In genomic region chr10:77030915-77031425, GRCh38 we compare ENCODE assay signal across 29 cellular contexts.
DNase-seq lines count a peak whose midpoint lies in the region; ATAC-seq, FAIRE-seq and TF ChIP-seq lines count a peak whose summit lies in the region.
"Had no signal": no experiment of that assay in that cellular context is flagged by ENCODE, and none has a peak within 500 bp of the region (broad histone marks: within the 10 kb centered on the region; RNA-seq: fewer than 3 reads in every experiment).

No MANE protein-coding gene starts in this region.

- no peaks in the 10 kb centered on the region for H3K4me1 Mint-ChIP-seq in MCF 10A (ENCODE audit: insufficient read depth, unreplicated experiment)

- no peaks in the 10 kb centered on the region for H3K36me3 ChIP-seq in liver (ENCODE audit: control insufficient read depth in 4 of 4, insufficient read depth in 3 of 4, low read depth in 1 of 4, low read length in 3 of 4)
- H3K36me3 ChIP-seq in HepG2 (replicated peaks in 1 of 2; ENCODE audit: control insufficient read depth in 1 of 2, insufficient read depth in 2 of 2, low read length in 2 of 2) = no peaks in the 10 kb centered on the region
- H3K36me3 ChIP-seq: MG63, SJSA1 had no signal

- no peaks in the 10 kb centered on the region for H3K9me3 Mint-ChIP-seq in MCF 10A (ENCODE audit: unreplicated experiment)
- H3K9me3 Mint-ChIP-seq: CD4-positive, alpha-beta T cell had no signal

- H3K4me3 Mint-ChIP-seq in MCF 10A (ENCODE audit: unreplicated experiment) = no peak overlapping the region
- H3K4me3 Mint-ChIP-seq: CD4-positive, alpha-beta T cell had no signal

- in situ Hi-C loops in HepG2 (cut with HindIII; ENCODE audit: extremely low pct_ligation_motif_present, low pct_unique_long_range_greater_than_20kb) = no loop called here

- H3K27ac Mint-ChIP-seq in MCF 10A (ENCODE audit: low read depth, unreplicated experiment) = no peak overlapping the region
- H3K27ac Mint-ChIP-seq: CD4-positive, alpha-beta T cell had no signal

- H3K27me3 ChIP-seq in liver (ENCODE audit: control insufficient read depth in 4 of 4, insufficient read depth in 4 of 4, low read length in 3 of 4) (no peaks in the 10 kb centered on the region), HepG2 (ENCODE audit: control insufficient read depth in 1 of 2, insufficient read depth in 2 of 2, low read length in 2 of 2) (0 out of 5 replicates have a peak, but pooled peaks cover 0 to 4% of the 10 kb centered on the region in 2 experiments)
- H3K27me3 ChIP-seq: MG63 had no signal

- H3K9ac ChIP-seq in liver (ENCODE audit: low read depth in 1 of 2, low read length in 2 of 2) (no peak overlapping the region), HepG2 (ENCODE audit: insufficient read depth, low read depth, low read length) (no peak overlapping the region)

- 65% methylated on average over 3 of the region's 3 CpGs for WGBS in liver
- WGBS in HepG2 (ENCODE audit: low lambda C conversion rate) = 28% methylated on average over 3 of the region's 3 CpGs

- H3K36me3 Mint-ChIP-seq in MCF 10A (ENCODE audit: insufficient read depth, unreplicated experiment) = no peaks in the 10 kb centered on the region

- no peak overlapping the region for H3K4me2 ChIP-seq in HepG2 (ENCODE audit: low read depth, low read length)
- H3K4me2 ChIP-seq: PC-9 had no signal

- no peaks in the 10 kb centered on the region for H3K79me2 ChIP-seq in HepG2 (ENCODE audit: insufficient read depth, low read length)

- FAIRE-seq in HepG2 (lab: Jason Lieb, UNC) = no peak
- FAIRE-seq: D721Med, G401.6, GM12878 had no signal

- BruUV-seq in HepG2 (replicated peaks; lab: Mats Ljungman, UMichigan) (no TSS peak), MCF 10A (replicated peaks; lab: Mats Ljungman, UMichigan) (no TSS peak)

- no peaks in the 10 kb centered on the region for H4K20me1 ChIP-seq in HepG2 (ENCODE audit: insufficient read depth, low read length)

- TF ChIP-seq POLR2A in HepG2 (IDR thresholded peaks at IDR 0.05; ENCODE audit: insufficient read depth in 1 of 2, low read depth in 2 of 2, low read length in 2 of 2) = no peak

- H3K27ac ChIP-seq in liver (ENCODE audit: low read depth in 1 of 2, low read length in 2 of 2) (peak overlapping the region; percentile 21 to 72), HepG2 (ENCODE audit: extremely low read length, insufficient read depth, low read length) (no peak overlapping the region)
- H3K27ac ChIP-seq: 22Rv1, PC-9, SJSA1 had no signal

- CTCF ChIA-PET in HepG2 (lab: Yijun Ruan, JAX; ENCODE audit: low intra/inter-chr PET ratio, low total read pairs) = no interaction called here
- CTCF ChIA-PET in MCF 10A (lab: Yijun Ruan, JAX) = no interaction called here

- TF ChIP-seq CTCF in liver (IDR thresholded peaks at IDR 0.05; ENCODE audit: low read depth, low read length, missing input control) = no peak
- no peak for TF ChIP-seq CTCF in HepG2 (CRISPR knock-in tag; IDR thresholded peaks at IDR 0.05)
- TF ChIP-seq CTCF in MCF 10A (IDR thresholded peaks at IDR 0.05; ENCODE audit: unreplicated experiment) = no peak

- ATAC-seq in HepG2 (no peak), left ventricle myocardium superior (no peak), GM18907 (IDR thresholded peaks at IDR 0.05; ENCODE audit: unreplicated experiment) (no peak)
- ATAC-seq: GM12878, HCT116 had no signal

- H3K9me3 ChIP-seq in liver (ENCODE audit: control insufficient read depth in 4 of 4, low read length in 3 of 4) (no peaks in the 10 kb centered on the region), HepG2 (ENCODE audit: low read length) (no peaks in the 10 kb centered on the region)
- H3K9me3 ChIP-seq: MG63, SJSA1 had no signal

- H3K27me3 Mint-ChIP-seq in MCF 10A (ENCODE audit: insufficient read depth, unreplicated experiment) = no peaks in the 10 kb centered on the region

- H3K4me3 ChIP-seq in liver (ENCODE audit: low read depth in 1 of 3, low read length in 3 of 3) (no peak overlapping the region), HepG2 (replicated peaks in 1 of 3; ENCODE audit: insufficient read depth in 1 of 3, low read depth in 2 of 3, low read length in 3 of 3) (no peak overlapping the region)
- H3K4me3 ChIP-seq: GM12878, MG63, PC-9, SJSA1 had no signal

- H3K4me1 ChIP-seq in liver (ENCODE audit: control insufficient read depth in 4 of 4, insufficient read depth in 4 of 4, low read length in 3 of 4) = peaks cover 10 to 33% (median 25%) of the 10 kb centered on the region in 4 donors
- H3K4me1 ChIP-seq in HepG2 (ENCODE audit: insufficient read depth, low read length) = no peaks in the 10 kb centered on the region
- H3K4me1 ChIP-seq: SJSA1 had no signal

- DNase-seq in HepG2 (ENCODE audit: low spot score) (no peak), NCI-H69 (lab: John Stamatoyannopoulos, UW) (peak; percentile 5), left kidney (ENCODE audit: low read depth, low spot score) (peak; percentile 48), left ventricle myocardium superior (no peak), MCF 10A (ENCODE audit: unreplicated experiment) (no peak), NCI-H1048 (lab: John Stamatoyannopoulos, UW) (no peak)
- DNase-seq: CD4-positive, alpha-beta T cell; MG63; NCI-H1092; NCI-H1436; NCI-H187; NCI-H2081 treated with DMSO at 0.1 percent for 48 hours; NCI-H2171 treated with DMSO at 0.1 percent for 48 hours; NCI-H446; NCI-H524 treated with DMSO at 0.1 percent for 48 hours; NCI-H82; NK-92 treated with Interleukin-12 subunit alpha and Interleukin-12 subunit beta, amount 100 ng/mL, for 24 hours; Right ventricle myocardium superior; RPMI8226; T-helper 1 cell had no signal

- no peak overlapping the region for H2AFZ ChIP-seq in HepG2 (ENCODE audit: low read length)
- H2AFZ ChIP-seq: PC-9 had no signal

- TF ChIP-seq EP300 in HepG2 (IDR thresholded peaks at IDR 0.05; ENCODE audit: low read depth in 2 of 2, low read length in 2 of 2) (no peak), HepG2 (CRISPR knock-in tag; IDR thresholded peaks at IDR 0.05; ENCODE audit: borderline replicate concordance) (no peak)

- intact Hi-C loops in HepG2 (cut with micrococcal nuclease; ENCODE audit: unreplicated experiment) = no loop called here
- intact Hi-C loops in left ventricle myocardium superior (cut with micrococcal nuclease) = no loop called here
- intact Hi-C loops in MCF 10A (cut with micrococcal nuclease) = no loop called here

- POLR2A ChIA-PET in HepG2 (lab: Yijun Ruan, JAX) = no interaction called here
- POLR2A ChIA-PET in MCF 10A (lab: Yijun Ruan, JAX) = no interaction called here

- TF ChIP-seq RAD21 in liver (IDR thresholded peaks at IDR 0.05) = no peak
- no peak for TF ChIP-seq RAD21 in HepG2 (CRISPR knock-in tag; IDR thresholded peaks at IDR 0.05)

TF ChIP-seq in liver, 16 proteins besides CTCF, POLR2A, EP300 and RAD21 (continues in another document):
- no peak for TF ChIP-seq JUND (IDR thresholded peaks at IDR 0.05)
- no peak for TF ChIP-seq TAF1 (conservative IDR thresholded peaks at IDR 0.05)
- no peak for TF ChIP-seq GABPA (IDR thresholded peaks at IDR 0.05 in 1 of 2, conservative IDR thresholded peaks at IDR 0.05 in 1 of 2)
- no peak for TF ChIP-seq EGR1 (IDR thresholded peaks at IDR 0.05; ENCODE audit: low read depth in 2 of 2)
- no peak for TF ChIP-seq ATF3 (IDR thresholded peaks at IDR 0.05)

TF ChIP-seq in HepG2, 621 proteins besides CTCF, POLR2A, EP300 and RAD21:
- no peak for TF ChIP-seq NCOA1 (CRISPR knock-in tag; IDR thresholded peaks at IDR 0.05)
- no peak for TF ChIP-seq NFATC3 (CRISPR knock-in tag; IDR thresholded peaks at IDR 0.05)
- no peak for TF ChIP-seq ZSCAN30 (CRISPR knock-in tag; IDR thresholded peaks at IDR 0.05)
- no peak for TF ChIP-seq RBAK (CRISPR knock-in tag; IDR thresholded peaks at IDR 0.05)

Comparison
In these comparisons a context has a peak if more than half of its experiments do, and no peak if none do; other contexts are left out.
1. DNase-seq: peak in NCI-H69 (single experiment) and left kidney (single experiment); none in HepG2 (single experiment), left ventricle myocardium superior (single experiment), MCF 10A (single experiment) and NCI-H1048 (single experiment).